Comparison of ENCODE assay signal across 17 cellular contexts in genomic region chrX:10548681-10549080, GRCh38.
"Had no signal": no experiment of that assay in that cellular context is flagged by ENCODE, and none has a peak within 500 bp of the region (broad histone marks: within the 10 kb centered on the region; RNA-seq: fewer than 3 reads in every experiment).

No MANE protein-coding gene starts in this region.

- H3K36me3 ChIP-seq: ascending aorta had no signal

- H3K27me3 ChIP-seq: ascending aorta had no signal

- H3K36me3 Mint-ChIP-seq: activated naive CD8-positive, alpha-beta T cell treated with anti-CD3 and anti-CD28 coated beads, Interleukin-2, amount 10 ng/mL, durations not matched to agents 7 days and 5 days had no signal

- DNase-seq: activated CD4-positive, alpha-beta memory T cell treated with anti-CD3 and anti-CD28 coated beads, Interleukin-2, amount 10 ng/mL, durations not matched to agents 7 days and 5 days; activated CD4-positive, alpha-beta T cell treated with anti-CD3 and anti-CD28 coated beads for 36 hours; activated CD4-positive, alpha-beta T cell treated with anti-CD3 and anti-CD28 coated beads, Interleukin-2, amount 50 U/mL, for 1 hour; activated CD8-positive, alpha-beta memory T cell treated with anti-CD3 and anti-CD28 coated beads, Interleukin-2, amount 50 U/mL, for 4 hours; activated naive CD4-positive, alpha-beta T cell treated with anti-CD3 and anti-CD28 coated beads, Interleukin-2, amount 50 U/mL, for 16 hours; activated naive CD8-positive, alpha-beta T cell treated with anti-CD3 and anti-CD28 coated beads, Interleukin-2, amount 10 ng/mL, durations not matched to agents 7 days and 5 days; amniotic stem cell; NCI-H1417 treated with DMSO at 0.1 percent for 48 hours; NCI-H2029; NCI-H526 treated with DMSO at 0.1 percent for 48 hours; NK-92 treated with Interleukin-12 subunit alpha and Interleukin-12 subunit beta, amount 100 ng/mL, for 24 hours; SIG-M5; T-helper 1 cell had no signal

- H3K9me3 ChIP-seq: ascending aorta had no signal

- H3K27me3 Mint-ChIP-seq: activated CD4-positive, alpha-beta memory T cell treated with anti-CD3 and anti-CD28 coated beads, Interleukin-2, amount 10 ng/mL, durations not matched to agents 7 days and 5 days; activated CD4-positive, alpha-beta T cell treated with anti-CD3 and anti-CD28 coated beads for 36 hours; activated naive CD8-positive, alpha-beta T cell treated with anti-CD3 and anti-CD28 coated beads, Interleukin-2, amount 10 ng/mL, durations not matched to agents 7 days and 5 days; brain; central memory CD8-positive, alpha-beta T cell had no signal

- H3K4me3 ChIP-seq: ascending aorta had no signal

- H3K27ac ChIP-seq: ascending aorta, VCaP had no signal

- H3K4me1 Mint-ChIP-seq: activated CD4-positive, alpha-beta memory T cell treated with anti-CD3 and anti-CD28 coated beads, Interleukin-2, amount 10 ng/mL, durations not matched to agents 7 days and 5 days; activated CD4-positive, alpha-beta T cell treated with anti-CD3 and anti-CD28 coated beads for 36 hours; activated naive CD8-positive, alpha-beta T cell treated with anti-CD3 and anti-CD28 coated beads, Interleukin-2, amount 10 ng/mL, durations not matched to agents 7 days and 5 days; central memory CD8-positive, alpha-beta T cell had no signal

- H3K4me1 ChIP-seq: ascending aorta had no signal

- H3K27ac Mint-ChIP-seq: activated CD4-positive, alpha-beta memory T cell treated with anti-CD3 and anti-CD28 coated beads, Interleukin-2, amount 10 ng/mL, durations not matched to agents 7 days and 5 days; activated CD4-positive, alpha-beta T cell treated with anti-CD3 and anti-CD28 coated beads for 36 hours; activated naive CD8-positive, alpha-beta T cell treated with anti-CD3 and anti-CD28 coated beads, Interleukin-2, amount 10 ng/mL, durations not matched to agents 7 days and 5 days had no signal

- H3K4me3 Mint-ChIP-seq: activated CD4-positive, alpha-beta memory T cell treated with anti-CD3 and anti-CD28 coated beads, Interleukin-2, amount 10 ng/mL, durations not matched to agents 7 days and 5 days; activated CD4-positive, alpha-beta T cell treated with anti-CD3 and anti-CD28 coated beads for 36 hours; activated naive CD8-positive, alpha-beta T cell treated with anti-CD3 and anti-CD28 coated beads, Interleukin-2, amount 10 ng/mL, durations not matched to agents 7 days and 5 days; brain; central memory CD8-positive, alpha-beta T cell had no signal

- H3K9me3 Mint-ChIP-seq: activated CD4-positive, alpha-beta memory T cell treated with anti-CD3 and anti-CD28 coated beads, Interleukin-2, amount 10 ng/mL, durations not matched to agents 7 days and 5 days; activated naive CD8-positive, alpha-beta T cell treated with anti-CD3 and anti-CD28 coated beads, Interleukin-2, amount 10 ng/mL, durations not matched to agents 7 days and 5 days; central memory CD8-positive, alpha-beta T cell had no signal

- ATAC-seq: activated CD4-positive, alpha-beta T cell treated with anti-CD3 and anti-CD28 coated beads for 36 hours had no signal
